ENCODE assay signal across 22 cellular contexts in the genomic region with DNA sequence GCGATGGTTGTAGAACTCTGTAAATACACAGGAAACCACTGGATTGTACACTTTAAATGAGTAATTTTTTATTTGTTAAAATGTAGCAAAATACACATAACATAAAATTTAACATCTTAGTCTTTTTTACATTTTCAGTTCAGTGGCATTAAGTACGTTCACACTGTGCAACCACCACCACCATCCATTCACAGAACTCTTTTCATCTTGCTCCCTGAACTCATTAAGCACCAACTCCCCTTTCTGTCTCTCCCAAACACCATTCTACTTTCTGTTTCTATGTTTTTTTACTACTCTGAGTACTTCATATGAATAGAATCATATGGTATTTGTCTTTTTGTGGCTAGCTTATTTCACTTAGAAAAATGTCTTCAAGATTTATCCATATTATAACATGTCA. TPM values are rescaled to one million over a fixed set of nuclear protein-coding genes. Genes with fewer than 3 reads are reported as not detected.
DNase-seq lines count a peak whose midpoint lies in the region; ATAC-seq and TF ChIP-seq lines count a peak whose summit lies in the region.
"Had no signal": no experiment of that assay in that cellular context is flagged by ENCODE, and none has a peak within 500 bp of the region (broad histone marks: within the 10 kb centered on the region; RNA-seq: fewer than 3 reads in every experiment).

No MANE protein-coding gene starts in this region.

- H3K9me3 Mint-ChIP-seq in HFFc6: no peaks in the 10 kb centered on the region
- no peaks in the 10 kb centered on the region for H3K9me3 Mint-ChIP-seq in dendritic cell treated with granulocyte-macrophage colony-stimulating factor and Interleukin-4, amounts not matched to agents 40 ng/mL and 50 ng/mL, for 4 days
- no peaks in the 10 kb centered on the region for H3K9me3 Mint-ChIP-seq in naive thymus-derived CD8-positive, alpha-beta T cell
- H3K9me3 Mint-ChIP-seq: CD8-positive, alpha-beta T cell; H9 had no signal

- H3K4me3 Mint-ChIP-seq in HFFc6: peak overlapping the region; percentile 27
- no peak overlapping the region for H3K4me3 Mint-ChIP-seq in dendritic cell treated with granulocyte-macrophage colony-stimulating factor and Interleukin-4, amounts not matched to agents 40 ng/mL and 50 ng/mL, for 4 days
- H3K4me3 Mint-ChIP-seq in naive thymus-derived CD8-positive, alpha-beta T cell: peak overlapping the region in 1 of 10 donors; percentile 5
- H3K4me3 Mint-ChIP-seq: CD8-positive, alpha-beta T cell; H9 had no signal

- H2AFZ ChIP-seq in ACC112 (ENCODE audit: low read length, unreplicated experiment): peak overlapping the region; percentile 46

- TF ChIP-seq EP300 in esophagus muscularis mucosa (IDR thresholded peaks at IDR 0.05): no peak

- H3K27ac ChIP-seq in ACC112 (ENCODE audit: low read depth, low read length) (no peak overlapping the region), skeletal muscle tissue (ENCODE audit: low read depth, low read length) (peak overlapping the region; percentile 20), esophagus muscularis mucosa (replicated peaks in 1 of 4) (no peak overlapping the region)
- H3K27ac ChIP-seq: BLaER1 treated with 17β-estradiol and CSF1 and Interleukin-3, amounts not matched to agents 10 nM and 100 nM; HL-60 had no signal

- H3K36me3 ChIP-seq in ACC112 (ENCODE audit: insufficient read depth, low read length) (no peaks in the 10 kb centered on the region), skeletal muscle tissue (ENCODE audit: control insufficient read depth in 3 of 3, insufficient read depth in 3 of 3, low read length in 3 of 3) (no peaks in the 10 kb centered on the region), esophagus muscularis mucosa (no peaks in the 10 kb centered on the region)
- H3K36me3 ChIP-seq: BLaER1 treated with 17β-estradiol and CSF1 and Interleukin-3, amounts not matched to agents 10 nM and 100 nM had no signal

- peaks cover 4% of the 10 kb centered on the region for H3K27me3 Mint-ChIP-seq in HFFc6 (ENCODE audit: insufficient read depth)
- H3K27me3 Mint-ChIP-seq in dendritic cell treated with granulocyte-macrophage colony-stimulating factor and Interleukin-4, amounts not matched to agents 40 ng/mL and 50 ng/mL, for 4 days: no peaks in the 10 kb centered on the region
- no peaks in the 10 kb centered on the region for H3K27me3 Mint-ChIP-seq in naive thymus-derived CD8-positive, alpha-beta T cell

- H3K79me2 ChIP-seq in ACC112 (ENCODE audit: control insufficient read depth, insufficient read depth, low read length, unreplicated experiment): peaks cover 14% of the 10 kb centered on the region

- H3K27ac Mint-ChIP-seq in HFFc6: peak overlapping the region; percentile 91
- peak overlapping the region; percentile 66 for H3K27ac Mint-ChIP-seq in dendritic cell treated with granulocyte-macrophage colony-stimulating factor and Interleukin-4, amounts not matched to agents 40 ng/mL and 50 ng/mL, for 4 days
- H3K27ac Mint-ChIP-seq in naive thymus-derived CD8-positive, alpha-beta T cell: peak overlapping the region in 2 of 10 donors; percentile 8 to 45
- H3K27ac Mint-ChIP-seq: CD8-positive, alpha-beta T cell; H9 had no signal

- H3K9ac ChIP-seq in skeletal muscle tissue (ENCODE audit: low read depth in 1 of 3, low read length in 3 of 3): no peak overlapping the region
- H3K9ac ChIP-seq: BLaER1 treated with 17β-estradiol and CSF1 and Interleukin-3, amounts not matched to agents 10 nM and 100 nM had no signal

- H3K9me3 ChIP-seq in skeletal muscle tissue (ENCODE audit: control insufficient read depth in 3 of 3, low read length in 3 of 3) (no peaks in the 10 kb centered on the region), esophagus muscularis mucosa (no peaks in the 10 kb centered on the region)
- H3K9me3 ChIP-seq: BLaER1 treated with 17β-estradiol and CSF1 and Interleukin-3, amounts not matched to agents 10 nM and 100 nM had no signal

- H3K27me3 ChIP-seq in ACC112 (ENCODE audit: insufficient read depth, low read length) (no peaks in the 10 kb centered on the region), skeletal muscle tissue (ENCODE audit: control insufficient read depth in 3 of 3, insufficient read depth in 3 of 3, low read length in 3 of 3) (no peaks in the 10 kb centered on the region), esophagus muscularis mucosa (no peaks in the 10 kb centered on the region)
- H3K27me3 ChIP-seq: BLaER1 treated with 17β-estradiol and CSF1 and Interleukin-3, amounts not matched to agents 10 nM and 100 nM had no signal

- no peak for TF ChIP-seq CTCF in HFFc6 (IDR thresholded peaks at IDR 0.05)
- TF ChIP-seq CTCF in esophagus muscularis mucosa (IDR thresholded peaks at IDR 0.05): no peak

- ATAC-seq in naive thymus-derived CD8-positive, alpha-beta T cell: no peak
- ATAC-seq: CD8-positive, alpha-beta T cell; HepG2; Panc1 had no signal

- no peak for DNase-seq in HFFc6
- no peak for DNase-seq in esophagus muscularis mucosa (ENCODE audit: extremely low spot score)
- DNase-seq in effector CD4-positive, alpha-beta T cell: no peak
- DNase-seq in naive thymus-derived CD8-positive, alpha-beta T cell: no peak
- DNase-seq: ACHN; CD8-positive, alpha-beta T cell; DMS153; H9; KBM-7; MM.1S; NCI-H1048; NCI-H1417 treated with DMSO at 0.1 percent for 48 hours; NCI-H187 treated with DMSO at 0.1 percent for 48 hours; NCI-H2107; SIG-M5 had no signal

- H3K36me3 Mint-ChIP-seq in HFFc6 (ENCODE audit: low read depth): peaks cover 13% of the 10 kb centered on the region
- peaks cover 23% of the 10 kb centered on the region for H3K36me3 Mint-ChIP-seq in dendritic cell treated with granulocyte-macrophage colony-stimulating factor and Interleukin-4, amounts not matched to agents 40 ng/mL and 50 ng/mL, for 4 days (ENCODE audit: low read depth)
- H3K36me3 Mint-ChIP-seq in naive thymus-derived CD8-positive, alpha-beta T cell: no peaks in the 10 kb centered on the region

- H3K4me1 ChIP-seq in ACC112 (ENCODE audit: control insufficient read depth, insufficient read depth, low read length, unreplicated experiment): peaks cover 12% of the 10 kb centered on the region
- peaks cover 0 to 8% (median 2%) of the 10 kb centered on the region in 3 donors for H3K4me1 ChIP-seq in skeletal muscle tissue (ENCODE audit: control insufficient read depth in 3 of 3, insufficient read depth in 3 of 3, low read length in 3 of 3)
- peaks cover 0 to 4% (median 4%) of the 10 kb centered on the region in 4 donors for H3K4me1 ChIP-seq in esophagus muscularis mucosa

- POLR2A ChIA-PET in naive thymus-derived CD8-positive, alpha-beta T cell (lab: Charles Lee): no interaction called here

- H3K4me1 Mint-ChIP-seq in HFFc6 (ENCODE audit: low read depth): peaks cover 53% of the 10 kb centered on the region
- H3K4me1 Mint-ChIP-seq in dendritic cell treated with granulocyte-macrophage colony-stimulating factor and Interleukin-4, amounts not matched to agents 40 ng/mL and 50 ng/mL, for 4 days (ENCODE audit: low read depth): peaks cover 43% of the 10 kb centered on the region
- H3K4me1 Mint-ChIP-seq in naive thymus-derived CD8-positive, alpha-beta T cell: peaks cover 2 to 18% (median 10%) of the 10 kb centered on the region in 4 donors

- intact Hi-C loops in dendritic cell treated with granulocyte-macrophage colony-stimulating factor and Interleukin-4, amounts not matched to agents 40 ng/mL and 50 ng/mL, for 4 days (cut with micrococcal nuclease): loop anchor here (5.0 to 10.0 kb wide), 2 partner anchors 52 to 764 kb away; a partner anchor contains a TSS
- intact Hi-C loops in esophagus muscularis mucosa (cut with DNase I): loop anchor here (5.0 kb wide), 2 partner anchors 54 to 256 kb away; a partner anchor contains a TSS

- WGBS in esophagus muscularis mucosa: 85% methylated on average over 2 of the region's 2 CpGs

- no peak overlapping the region for H3K4me3 ChIP-seq in ACC112 (ENCODE audit: low read depth, low read length)
- no peak overlapping the region for H3K4me3 ChIP-seq in skeletal muscle tissue (ENCODE audit: low read length in 3 of 3)
- H3K4me3 ChIP-seq in esophagus muscularis mucosa: no peak overlapping the region
- H3K4me3 ChIP-seq: BLaER1 treated with 17β-estradiol and CSF1 and Interleukin-3, amounts not matched to agents 10 nM and 100 nM had no signal

- no peak for TF ChIP-seq POLR2A in esophagus muscularis mucosa (IDR thresholded peaks at IDR 0.05; ENCODE audit: low read depth)

RNA-seq across cellular contexts. Expression of a gene that starts 2.7 kb away (rescaled TPM):
- total RNA-seq in HFFc6 (2021; fragmentation: NEBNext Ultra II Directional; extraction: Animal tissue kit (Norgen Biotek cat#: 25700)): 10 to 100 TPM; 38.0 to 57.4 (median 44.6) TPM
- 14.6 TPM for total RNA-seq in skeletal muscle tissue
- total RNA-seq in esophagus muscularis mucosa: 10 to 100 TPM; 30.2 to 44.5 (median 32.6) TPM
- total RNA-seq in naive thymus-derived CD8-positive, alpha-beta T cell: 10 to 100 TPM; 37.8 to 37.9 TPM
- 10 to 100 TPM; 26.5 to 39.2 (median 26.8) TPM for polyA plus RNA-seq in naive thymus-derived CD8-positive, alpha-beta T cell
